31 cellular contexts compared by ENCODE assay signal in genomic region chr18:77300579-77300978, GRCh38. TPM values are rescaled to one million over a fixed set of nuclear protein-coding genes. Genes with fewer than 3 reads are reported as not detected.
"Had no signal": no experiment of that assay in that cellular context is flagged by ENCODE, and none has a peak within 500 bp of the region (broad histone marks: within the 10 kb centered on the region; RNA-seq: fewer than 3 reads in every experiment).

No MANE protein-coding gene starts in this region.

- H3K36me3 ChIP-seq: cardiac muscle cell, gastrocnemius medialis, right lobe of liver, thyroid gland, upper lobe of left lung had no signal

- H3K4me1 ChIP-seq: gastrocnemius medialis, right lobe of liver, thyroid gland, upper lobe of left lung had no signal

- ATAC-seq: activated T-cell treated with anti-CD3 and anti-CD28 coated beads, Interleukin-2, amount 50 U/mL, for 72 hours; effector memory CD8-positive, alpha-beta T cell; gastrocnemius medialis; left ventricle myocardium superior; mucosa of descending colon; natural killer cell treated with Interleukin-12 subunit alpha and Interleukin-12 subunit beta and Interleukin-15 and Interleukin-18, amount 100 ng/mL, for 72 hours; right lobe of liver; stimulated activated effector memory CD8-positive, alpha-beta T cell treated with anti-CD3 and anti-CD28 coated beads, Interleukin-12 subunit alpha, Interleukin-12 subunit beta, amount 100 ng/mL, for 72 hours; stimulated activated naive CD8-positive, alpha-beta T cell treated with anti-CD3 and anti-CD28 coated beads, Interleukin-15, amount 100 ng/mL, for 72 hours had no signal

- H3K27ac ChIP-seq: cardiac muscle cell, coronary artery, dorsolateral prefrontal cortex, gastrocnemius medialis, hepatocyte, right lobe of liver, thyroid gland, upper lobe of left lung had no signal

- H3K4me3 ChIP-seq: cardiac muscle cell, coronary artery, dorsolateral prefrontal cortex, gastrocnemius medialis, hepatocyte, mucosa of descending colon, right lobe of liver, thyroid gland, upper lobe of left lung had no signal

- H3K9me3 ChIP-seq: gastrocnemius medialis, mucosa of descending colon, right lobe of liver, thyroid gland, upper lobe of left lung had no signal

- DNase-seq: activated CD4-positive, alpha-beta T cell treated with anti-CD3 and anti-CD28 coated beads for 4 hours; activated CD4-positive, alpha-beta T cell treated with anti-CD3 and anti-CD28 coated beads, Interleukin-2, amount 50 U/mL, for 4 hours; activated CD4-positive, CD25-positive, alpha-beta regulatory T cell; activated naive CD4-positive, alpha-beta T cell; activated T-cell treated with anti-CD3 and anti-CD28 coated beads for 4 hours; activated T-cell treated with anti-CD3 and anti-CD28 coated beads, Interleukin-2, amount 50 U/mL, for 72 hours; aorta; cerebellar nuclear complex; dorsolateral prefrontal cortex; effector memory CD8-positive, alpha-beta T cell; erythroblast; gastrocnemius medialis; islet precursor cell; left ventricle myocardium superior; mucosa of descending colon; right lobe of liver; stimulated activated CD4-positive, alpha-beta T cell treated with anti-CD3 and anti-CD28 coated beads, Interleukin-12 subunit alpha, Interleukin-12 subunit beta, amount 100 ng/mL, for 4 hours; stimulated activated CD4-positive, alpha-beta T cell treated with anti-CD3 and anti-CD28 coated beads, Interleukin-4, amount 100 ng/mL, for 24 hours; stimulated activated naive CD8-positive, alpha-beta T cell treated with anti-CD3 and anti-CD28 coated beads, Interleukin-15, amount 100 ng/mL, for 72 hours; substantia nigra; thyroid gland; upper lobe of left lung had no signal

- H3K27me3 ChIP-seq: cardiac muscle cell, gastrocnemius medialis, hepatocyte, right lobe of liver, thyroid gland, upper lobe of left lung had no signal

RNA-seq across cellular contexts. Expression of gene GALR1, which starts 50.9 kb away (rescaled TPM):
- total RNA-seq: activated T-cell treated with anti-CD3 and anti-CD28 coated beads, Interleukin-2, amount 50 U/mL, for 72 hours; cardiac muscle cell; gastrocnemius medialis; left ventricle myocardium superior; lung microvascular endothelial cell; myocyte; natural killer cell treated with Interleukin-12 subunit alpha and Interleukin-12 subunit beta and Interleukin-15 and Interleukin-18, amount 100 ng/mL, for 72 hours; renal cortical epithelial cell; skeletal muscle tissue; upper lobe of left lung had no signal
- polyA plus RNA-seq: cardiac muscle cell, hepatocyte had no signal
